Comparison of ENCODE assay signal across 11 cellular contexts in genomic region chr9:5554254-5554653, GRCh38. TPM values are rescaled to one million over a fixed set of nuclear protein-coding genes. Genes with fewer than 3 reads are reported as not detected.
DNase-seq lines count a peak whose midpoint lies in the region; ATAC-seq and FAIRE-seq lines count a peak whose summit lies in the region.
"Had no signal": no experiment of that assay in that cellular context is flagged by ENCODE, and none has a peak within 500 bp of the region (broad histone marks: within the 10 kb centered on the region; RNA-seq: fewer than 3 reads in every experiment).

No MANE protein-coding gene starts in this region.

- ATAC-seq in HG02870 (IDR thresholded peaks at IDR 0.05; ENCODE audit: unreplicated experiment) (peak; percentile 71), GM19463 (IDR thresholded peaks at IDR 0.05; ENCODE audit: unreplicated experiment) (no peak), sciatic nerve (no peak)
- ATAC-seq in activated CD4-positive, CD25-positive, alpha-beta regulatory T cell treated with anti-CD3 and anti-CD28 coated beads, Interleukin-2, amount 50 U/mL, for 24 hours: no peak
- ATAC-seq: gastroesophageal sphincter had no signal

- intact Hi-C loops in sciatic nerve (cut with DNase I): no loop called here

- DNase-seq in EL: peak; percentile 35
- DNase-seq in GM19239 (ENCODE audit: insufficient read length, low spot score): no peak
- DNase-seq in RPMI7951 (ENCODE audit: low read depth): peak; percentile 5
- DNase-seq in NCI-H128 (lab: John Stamatoyannopoulos, UW; ENCODE audit: unreplicated experiment): no peak
- no peak for DNase-seq in sciatic nerve (ENCODE audit: low spot score)
- DNase-seq: activated gamma-delta T cell treated with Interleukin-2 at 50 U/mL for 16 hours had no signal

- peak; percentile 78 for FAIRE-seq in GM19239 (lab: Jason Lieb, UNC)

RNA-seq across cellular contexts. Expression of gene PDCD1LG2, which starts 43.9 kb away (rescaled TPM):
- 10.7 and 16.2 TPM in 2 replicates for total RNA-seq in RPMI7951 (2014; rRNA removed; shearing (Covaris generic))
- 3.0 TPM for total RNA-seq in sciatic nerve
- total RNA-seq: progenitor cell of endocrine pancreas had no signal

Comparison
In these comparisons a context has a peak if more than half of its experiments do, and no peak if none do; other contexts are left out.
1. DNase-seq: peak in EL (single experiment) and RPMI7951 (single experiment); none in GM19239 (single experiment), NCI-H128 (single experiment) and sciatic nerve (single experiment).